1 cellular context compared by ENCODE assay signal in the genomic region with DNA sequence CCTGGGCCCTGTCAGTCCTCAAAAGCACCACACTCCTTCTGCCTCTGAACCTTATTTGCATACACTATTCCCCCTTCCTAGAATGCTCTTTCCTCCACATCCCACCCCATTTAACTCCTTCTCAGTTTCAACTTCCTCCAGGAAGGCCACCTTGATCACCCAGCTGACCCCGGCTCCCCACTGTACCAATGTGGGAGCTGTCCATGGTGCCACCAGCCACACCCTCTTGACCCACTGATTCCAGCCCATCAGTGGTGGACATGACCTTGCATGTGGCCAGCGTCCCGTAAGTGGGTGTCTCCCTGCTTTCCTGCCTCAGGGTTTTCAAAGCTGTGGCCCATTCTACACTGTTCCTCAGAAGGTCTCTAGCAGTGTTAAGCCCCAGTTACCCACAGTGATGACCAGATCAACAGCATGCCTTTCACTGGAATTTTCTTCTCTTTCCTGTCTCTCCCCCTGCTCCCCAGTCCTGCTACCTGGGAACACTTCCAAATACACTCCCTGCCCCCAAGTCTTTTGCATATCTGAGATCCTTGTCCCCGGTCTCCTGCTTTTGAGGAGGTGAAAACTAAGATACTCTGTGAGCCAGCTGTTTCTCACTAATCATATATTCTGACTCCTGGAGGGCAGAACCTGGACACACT.
TF ChIP-seq lines count a peak whose summit lies in the region.

No MANE protein-coding gene starts in this region.

TF ChIP-seq in GM12878, 131 proteins besides CTCF, POLR2A, EP300 and RAD21:
- TF ChIP-seq GABPA (IDR thresholded peaks at IDR 0.05; ENCODE audit: low read depth) = no peak
- TF ChIP-seq NFIC (IDR thresholded peaks at IDR 0.05; ENCODE audit: low read depth, low read length) = no peak
- TF ChIP-seq, protein P1, sequence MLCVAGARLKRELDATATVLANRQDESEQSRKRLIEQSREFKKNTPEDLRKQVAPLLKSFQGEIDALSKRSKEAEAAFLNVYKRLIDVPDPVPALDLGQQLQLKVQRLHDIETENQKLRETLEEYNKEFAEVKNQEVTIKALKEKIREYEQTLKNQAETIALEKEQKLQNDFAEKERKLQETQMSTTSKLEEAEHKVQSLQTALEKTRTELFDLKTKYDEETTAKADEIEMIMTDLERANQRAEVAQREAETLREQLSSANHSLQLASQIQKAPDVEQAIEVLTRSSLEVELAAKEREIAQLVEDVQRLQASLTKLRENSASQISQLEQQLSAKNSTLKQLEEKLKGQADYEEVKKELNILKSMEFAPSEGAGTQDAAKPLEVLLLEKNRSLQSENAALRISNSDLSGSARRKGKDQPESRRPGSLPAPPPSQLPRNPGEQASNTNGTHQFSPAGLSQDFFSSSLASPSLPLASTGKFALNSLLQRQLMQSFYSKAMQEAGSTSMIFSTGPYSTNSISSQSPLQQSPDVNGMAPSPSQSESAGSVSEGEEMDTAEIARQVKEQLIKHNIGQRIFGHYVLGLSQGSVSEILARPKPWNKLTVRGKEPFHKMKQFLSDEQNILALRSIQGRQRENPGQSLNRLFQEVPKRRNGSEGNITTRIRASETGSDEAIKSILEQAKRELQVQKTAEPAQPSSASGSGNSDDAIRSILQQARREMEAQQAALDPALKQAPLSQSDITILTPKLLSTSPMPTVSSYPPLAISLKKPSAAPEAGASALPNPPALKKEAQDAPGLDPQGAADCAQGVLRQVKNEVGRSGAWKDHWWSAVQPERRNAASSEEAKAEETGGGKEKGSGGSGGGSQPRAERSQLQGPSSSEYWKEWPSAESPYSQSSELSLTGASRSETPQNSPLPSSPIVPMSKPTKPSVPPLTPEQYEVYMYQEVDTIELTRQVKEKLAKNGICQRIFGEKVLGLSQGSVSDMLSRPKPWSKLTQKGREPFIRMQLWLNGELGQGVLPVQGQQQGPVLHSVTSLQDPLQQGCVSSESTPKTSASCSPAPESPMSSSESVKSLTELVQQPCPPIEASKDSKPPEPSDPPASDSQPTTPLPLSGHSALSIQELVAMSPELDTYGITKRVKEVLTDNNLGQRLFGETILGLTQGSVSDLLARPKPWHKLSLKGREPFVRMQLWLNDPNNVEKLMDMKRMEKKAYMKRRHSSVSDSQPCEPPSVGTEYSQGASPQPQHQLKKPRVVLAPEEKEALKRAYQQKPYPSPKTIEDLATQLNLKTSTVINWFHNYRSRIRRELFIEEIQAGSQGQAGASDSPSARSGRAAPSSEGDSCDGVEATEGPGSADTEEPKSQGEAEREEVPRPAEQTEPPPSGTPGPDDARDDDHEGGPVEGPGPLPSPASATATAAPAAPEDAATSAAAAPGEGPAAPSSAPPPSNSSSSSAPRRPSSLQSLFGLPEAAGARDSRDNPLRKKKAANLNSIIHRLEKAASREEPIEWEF (IDR thresholded peaks at IDR 0.05; ENCODE audit: insufficient replicate concordance, low read depth, low read length) = no peak
- TF ChIP-seq CBFB (IDR thresholded peaks at IDR 0.05; ENCODE audit: low read depth) = no peak
- TF ChIP-seq STAT3 (IDR thresholded peaks at IDR 0.05; ENCODE audit: low read depth, low read length) = no peak
- TF ChIP-seq, protein P2, sequence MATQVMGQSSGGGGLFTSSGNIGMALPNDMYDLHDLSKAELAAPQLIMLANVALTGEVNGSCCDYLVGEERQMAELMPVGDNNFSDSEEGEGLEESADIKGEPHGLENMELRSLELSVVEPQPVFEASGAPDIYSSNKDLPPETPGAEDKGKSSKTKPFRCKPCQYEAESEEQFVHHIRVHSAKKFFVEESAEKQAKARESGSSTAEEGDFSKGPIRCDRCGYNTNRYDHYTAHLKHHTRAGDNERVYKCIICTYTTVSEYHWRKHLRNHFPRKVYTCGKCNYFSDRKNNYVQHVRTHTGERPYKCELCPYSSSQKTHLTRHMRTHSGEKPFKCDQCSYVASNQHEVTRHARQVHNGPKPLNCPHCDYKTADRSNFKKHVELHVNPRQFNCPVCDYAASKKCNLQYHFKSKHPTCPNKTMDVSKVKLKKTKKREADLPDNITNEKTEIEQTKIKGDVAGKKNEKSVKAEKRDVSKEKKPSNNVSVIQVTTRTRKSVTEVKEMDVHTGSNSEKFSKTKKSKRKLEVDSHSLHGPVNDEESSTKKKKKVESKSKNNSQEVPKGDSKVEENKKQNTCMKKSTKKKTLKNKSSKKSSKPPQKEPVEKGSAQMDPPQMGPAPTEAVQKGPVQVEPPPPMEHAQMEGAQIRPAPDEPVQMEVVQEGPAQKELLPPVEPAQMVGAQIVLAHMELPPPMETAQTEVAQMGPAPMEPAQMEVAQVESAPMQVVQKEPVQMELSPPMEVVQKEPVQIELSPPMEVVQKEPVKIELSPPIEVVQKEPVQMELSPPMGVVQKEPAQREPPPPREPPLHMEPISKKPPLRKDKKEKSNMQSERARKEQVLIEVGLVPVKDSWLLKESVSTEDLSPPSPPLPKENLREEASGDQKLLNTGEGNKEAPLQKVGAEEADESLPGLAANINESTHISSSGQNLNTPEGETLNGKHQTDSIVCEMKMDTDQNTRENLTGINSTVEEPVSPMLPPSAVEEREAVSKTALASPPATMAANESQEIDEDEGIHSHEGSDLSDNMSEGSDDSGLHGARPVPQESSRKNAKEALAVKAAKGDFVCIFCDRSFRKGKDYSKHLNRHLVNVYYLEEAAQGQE (IDR thresholded peaks at IDR 0.05; ENCODE audit: low read depth, low read length) = peak; percentile 70; the same call in 1 of the 2 replicates
- no peak for TF ChIP-seq SP1 (IDR thresholded peaks at IDR 0.05; ENCODE audit: low read depth, low read length)
- TF ChIP-seq, protein P3, sequence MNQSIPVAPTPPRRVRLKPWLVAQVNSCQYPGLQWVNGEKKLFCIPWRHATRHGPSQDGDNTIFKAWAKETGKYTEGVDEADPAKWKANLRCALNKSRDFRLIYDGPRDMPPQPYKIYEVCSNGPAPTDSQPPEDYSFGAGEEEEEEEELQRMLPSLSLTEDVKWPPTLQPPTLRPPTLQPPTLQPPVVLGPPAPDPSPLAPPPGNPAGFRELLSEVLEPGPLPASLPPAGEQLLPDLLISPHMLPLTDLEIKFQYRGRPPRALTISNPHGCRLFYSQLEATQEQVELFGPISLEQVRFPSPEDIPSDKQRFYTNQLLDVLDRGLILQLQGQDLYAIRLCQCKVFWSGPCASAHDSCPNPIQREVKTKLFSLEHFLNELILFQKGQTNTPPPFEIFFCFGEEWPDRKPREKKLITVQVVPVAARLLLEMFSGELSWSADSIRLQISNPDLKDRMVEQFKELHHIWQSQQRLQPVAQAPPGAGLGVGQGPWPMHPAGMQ (IDR thresholded peaks at IDR 0.05; ENCODE audit: borderline replicate concordance) = no peak
